Comparison of ENCODE assay signal across 8 cellular contexts in the genomic region with DNA sequence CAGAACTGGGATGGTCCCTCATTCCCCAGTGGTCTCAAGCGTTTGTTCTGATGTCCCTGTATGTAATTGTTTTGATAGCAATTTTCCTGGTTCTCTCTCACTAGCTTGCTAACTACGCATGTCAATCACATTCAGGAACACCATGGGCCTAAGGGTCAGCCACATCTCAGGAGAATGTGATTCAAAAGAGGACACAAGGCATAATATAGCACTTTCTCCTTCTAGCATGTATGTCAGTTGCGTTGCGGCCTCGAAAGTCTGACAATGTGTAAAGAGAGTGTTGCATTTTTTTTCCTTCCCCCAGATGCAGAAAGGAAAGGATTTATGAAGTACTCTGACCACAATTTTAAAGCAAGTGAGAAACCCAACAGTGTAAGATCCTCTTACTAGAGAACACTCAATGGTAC. TPM values are rescaled to one million over a fixed set of nuclear protein-coding genes. Genes with fewer than 3 reads are reported as not detected.
DNase-seq lines count a peak whose midpoint lies in the region; ATAC-seq and TF ChIP-seq lines count a peak whose summit lies in the region.

No MANE protein-coding gene starts in this region.

- peak overlapping the region; percentile 83 for H3K4me2 ChIP-seq in OCI-LY7 (ENCODE audit: low read length)
- H3K4me2 ChIP-seq in neural cell (ENCODE audit: low read length), result peak overlapping the region; percentile 67

- H3K27ac ChIP-seq in OCI-LY7 (ENCODE audit: low read depth, low read length, poor library complexity, severe bottlenecking) (no peak overlapping the region), dorsolateral prefrontal cortex (peak overlapping the region; percentile 86 to 100 (median 99)), neural cell (ENCODE audit: low read length) (peak overlapping the region; percentile 71)

- H3K9ac ChIP-seq in neural cell (ENCODE audit: low read length), result peak overlapping the region; percentile 85

- H2AFZ ChIP-seq in OCI-LY7 (ENCODE audit: low read length), result peak overlapping the region; percentile 99
- H2AFZ ChIP-seq in neural cell (ENCODE audit: low read depth, low read length), result peak overlapping the region; percentile 51

- intact Hi-C loops in OCI-LY7 (cut with micrococcal nuclease; ENCODE audit: unreplicated experiment) (no loop called here), dorsolateral prefrontal cortex (cut with DNase I) (loop anchor here (10.0 kb wide), 3 partner anchors 62 to 418 kb away; no protein-coding TSS in a partner anchor)

- peak; percentile 4 for ATAC-seq in GM21390 (IDR thresholded peaks at IDR 0.05; ENCODE audit: unreplicated experiment)
- ATAC-seq in HG02884 (IDR thresholded peaks at IDR 0.05; ENCODE audit: unreplicated experiment), result no peak
- no peak for ATAC-seq in GM19023 (IDR thresholded peaks at IDR 0.05; ENCODE audit: unreplicated experiment)

- peak overlapping the region; percentile 68 for H3K4me3 ChIP-seq in OCI-LY7 (ENCODE audit: low read depth, low read length, poor library complexity, severe bottlenecking)
- peak overlapping the region; percentile 57 to 94 (median 81) for H3K4me3 ChIP-seq in dorsolateral prefrontal cortex
- H3K4me3 ChIP-seq in neural cell (ENCODE audit: low read length), result peak overlapping the region; percentile 80

- H3K4me1 ChIP-seq in OCI-LY7 (ENCODE audit: insufficient read depth, low read length, poor library complexity, severe bottlenecking), result peaks cover 23% of the 10 kb centered on the region

- TF ChIP-seq EP300 in neural cell (conservative IDR thresholded peaks at IDR 0.05; ENCODE audit: poor library complexity, severe bottlenecking), result no peak

- H3F3A ChIP-seq in neural cell (ENCODE audit: insufficient read depth, low read length, poor library complexity, severe bottlenecking), result peaks cover 9% of the 10 kb centered on the region

- H3K9me2 ChIP-seq in OCI-LY7 (ENCODE audit: insufficient read depth, low read length) (no peaks in the 10 kb centered on the region), neural cell (ENCODE audit: insufficient read depth, low read length) (no peaks in the 10 kb centered on the region)

- no TSS peak for BruUV-seq in OCI-LY7 (replicated peaks; lab: Mats Ljungman, UMichigan)

- H3K79me2 ChIP-seq in OCI-LY7 (ENCODE audit: insufficient read depth, low read depth, low read length), result no peaks in the 10 kb centered on the region
- H3K79me2 ChIP-seq in neural cell (replicated peaks; ENCODE audit: insufficient read depth, low read length), result no peaks in the 10 kb centered on the region

- POLR2A ChIA-PET in OCI-LY7 (lab: Charles Lee), result interaction anchor here (0.6 kb wide), 1 partner anchor 237 kb away, joined by 3 read pairs; no protein-coding TSS in a partner anchor

- H3K36me3 ChIP-seq in OCI-LY7 (ENCODE audit: insufficient read depth, low read length), result no peaks in the 10 kb centered on the region
- no peaks in the 10 kb centered on the region for H3K36me3 ChIP-seq in neural cell (ENCODE audit: insufficient read depth, low read length)

- CTCF ChIA-PET in OCI-LY7 (lab: Charles Lee; ENCODE audit: unreplicated experiment), result no interaction called here

- H3K9me3 ChIP-seq in OCI-LY7 (ENCODE audit: low read length) (no peaks in the 10 kb centered on the region), neural cell (ENCODE audit: low read length) (no peaks in the 10 kb centered on the region)

- TF ChIP-seq RAD21 in neural cell (conservative IDR thresholded peaks at IDR 0.05), result no peak

- DNase-seq in OCI-LY7 (ENCODE audit: low spot score), result peak; percentile 16
- DNase-seq in dorsolateral prefrontal cortex, result peak in 1 of 10 donors; percentile 5
- DNase-seq in NCI-H1417 treated with DMSO at 0.1 percent for 48 hours (lab: John Stamatoyannopoulos, UW), result no peak
- no peak for DNase-seq in NCI-H526 treated with DMSO at 0.1 percent for 48 hours (lab: John Stamatoyannopoulos, UW)

- TF ChIP-seq CTCF in OCI-LY7 (conservative IDR thresholded peaks at IDR 0.05; ENCODE audit: low read length), result no peak
- TF ChIP-seq CTCF in dorsolateral prefrontal cortex (IDR thresholded peaks at IDR 0.05 in 54 of 56, conservative IDR thresholded peaks at IDR 0.05 in 2 of 56; ENCODE audit: low read depth in 1 of 56, partially characterized antibody in 56 of 56), result no peak
- TF ChIP-seq CTCF in neural cell (IDR thresholded peaks at IDR 0.05; ENCODE audit: poor library complexity, severe bottlenecking), result no peak

- no peaks in the 10 kb centered on the region for H3K27me3 ChIP-seq in dorsolateral prefrontal cortex
- no peaks in the 10 kb centered on the region for H3K27me3 ChIP-seq in neural cell (ENCODE audit: insufficient read depth, low read depth, low read length)

- H4K20me1 ChIP-seq in OCI-LY7 (ENCODE audit: insufficient read depth, low read length) (no peaks in the 10 kb centered on the region), neural cell (ENCODE audit: insufficient read depth) (no peaks in the 10 kb centered on the region)

TF ChIP-seq in neural cell, 6 proteins besides CTCF, POLR2A, EP300 and RAD21:
- TF ChIP-seq REST (IDR thresholded peaks at IDR 0.05; ENCODE audit: borderline replicate concordance) (no peak), POLR2AphosphoS5 (IDR thresholded peaks at IDR 0.05) (no peak), MXI1 (conservative IDR thresholded peaks at IDR 0.05; ENCODE audit: poor library complexity, severe bottlenecking) (no peak), EZH2 (IDR thresholded peaks at IDR 0.05; ENCODE audit: borderline replicate concordance, insufficient read depth, low read length, poor library complexity, severe bottlenecking) (no peak)

RNA-seq across cellular contexts. Expression of gene TCF12, which starts 32.0 kb away (rescaled TPM):
- total RNA-seq in OCI-LY7 (2014; rRNA removed; shearing (Covaris generic)), result 139 and 214 TPM in 2 replicates
- total RNA-seq in OCI-LY7 (2022) (51.6 and 55.9 TPM in 2 replicates), dorsolateral prefrontal cortex (100 to 1,000 TPM in 76 of 120 experiments, 10 to 100 TPM in 44; 63.4 to 217 (median 109) TPM)
- polyA plus RNA-seq in neural cell, result 46.1 and 52.7 TPM in 2 replicates
- polyA minus RNA-seq in neural cell, result 143 and 173 TPM in 2 replicates
